1 cellular context compared by ENCODE assay signal in genomic region chr1:1374861-1375662, GRCh38.
TF ChIP-seq lines count a peak whose summit lies in the region.

TSS of gene AURKAIP1 (minus strand) at chr1:1375207. CDS start at chr1:1374756, 451 bp downstream.

TF ChIP-seq in GM12878, 131 proteins besides CTCF, POLR2A, EP300 and RAD21 (continued from another document and continues in another):
- TF ChIP-seq RBBP5 (conservative IDR thresholded peaks at IDR 0.05) = peak; percentile 90; the same call in 1 of the 2 replicates
- no peak for TF ChIP-seq CEBPZ (IDR thresholded peaks at IDR 0.05; ENCODE audit: low read depth, low read length)
- peak; percentile 67 to 80; a peak in 2 of 4 replicates for TF ChIP-seq BHLHE40 (IDR thresholded peaks at IDR 0.05; ENCODE audit: borderline replicate concordance in 1 of 2, low read depth in 2 of 2, low read length in 1 of 2)
- TF ChIP-seq, protein P1, sequence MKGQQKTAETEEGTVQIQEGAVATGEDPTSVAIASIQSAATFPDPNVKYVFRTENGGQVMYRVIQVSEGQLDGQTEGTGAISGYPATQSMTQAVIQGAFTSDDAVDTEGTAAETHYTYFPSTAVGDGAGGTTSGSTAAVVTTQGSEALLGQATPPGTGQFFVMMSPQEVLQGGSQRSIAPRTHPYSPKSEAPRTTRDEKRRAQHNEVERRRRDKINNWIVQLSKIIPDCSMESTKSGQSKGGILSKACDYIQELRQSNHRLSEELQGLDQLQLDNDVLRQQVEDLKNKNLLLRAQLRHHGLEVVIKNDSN (IDR thresholded peaks at IDR 0.05; ENCODE audit: borderline replicate concordance, extremely low read length, insufficient read depth, low read depth, low read length) = peak; percentile 17
- no peak for TF ChIP-seq NR2C2 (IDR thresholded peaks at IDR 0.05; ENCODE audit: borderline replicate concordance, control insufficient read depth, insufficient read length, low read depth)
- TF ChIP-seq PKNOX1 (IDR thresholded peaks at IDR 0.05) = peak; percentile 73
- TF ChIP-seq MEF2B (IDR thresholded peaks at IDR 0.05; ENCODE audit: partially characterized antibody, poor library complexity, severe bottlenecking) = peak; percentile 47
- TF ChIP-seq MLLT1 (IDR thresholded peaks at IDR 0.05) = no peak
- TF ChIP-seq, protein P2, sequence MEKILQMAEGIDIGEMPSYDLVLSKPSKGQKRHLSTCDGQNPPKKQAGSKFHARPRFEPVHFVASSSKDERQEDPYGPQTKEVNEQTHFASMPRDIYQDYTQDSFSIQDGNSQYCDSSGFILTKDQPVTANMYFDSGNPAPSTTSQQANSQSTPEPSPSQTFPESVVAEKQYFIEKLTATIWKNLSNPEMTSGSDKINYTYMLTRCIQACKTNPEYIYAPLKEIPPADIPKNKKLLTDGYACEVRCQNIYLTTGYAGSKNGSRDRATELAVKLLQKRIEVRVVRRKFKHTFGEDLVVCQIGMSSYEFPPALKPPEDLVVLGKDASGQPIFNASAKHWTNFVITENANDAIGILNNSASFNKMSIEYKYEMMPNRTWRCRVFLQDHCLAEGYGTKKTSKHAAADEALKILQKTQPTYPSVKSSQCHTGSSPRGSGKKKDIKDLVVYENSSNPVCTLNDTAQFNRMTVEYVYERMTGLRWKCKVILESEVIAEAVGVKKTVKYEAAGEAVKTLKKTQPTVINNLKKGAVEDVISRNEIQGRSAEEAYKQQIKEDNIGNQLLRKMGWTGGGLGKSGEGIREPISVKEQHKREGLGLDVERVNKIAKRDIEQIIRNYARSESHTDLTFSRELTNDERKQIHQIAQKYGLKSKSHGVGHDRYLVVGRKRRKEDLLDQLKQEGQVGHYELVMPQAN (conservative IDR thresholded peaks at IDR 0.05) = peak; percentile 74
- no peak for TF ChIP-seq ZNF622 (IDR thresholded peaks at IDR 0.05)
- peak; percentile 88 for TF ChIP-seq SP1 (IDR thresholded peaks at IDR 0.05; ENCODE audit: low read depth, low read length)
- TF ChIP-seq FOXM1 (IDR thresholded peaks at IDR 0.05; ENCODE audit: low read depth, low read length) = no peak
- TF ChIP-seq TAF1 (IDR thresholded peaks at IDR 0.05; ENCODE audit: borderline replicate concordance, low read depth, low read length) = peak; percentile 72
- TF ChIP-seq, protein P3, sequence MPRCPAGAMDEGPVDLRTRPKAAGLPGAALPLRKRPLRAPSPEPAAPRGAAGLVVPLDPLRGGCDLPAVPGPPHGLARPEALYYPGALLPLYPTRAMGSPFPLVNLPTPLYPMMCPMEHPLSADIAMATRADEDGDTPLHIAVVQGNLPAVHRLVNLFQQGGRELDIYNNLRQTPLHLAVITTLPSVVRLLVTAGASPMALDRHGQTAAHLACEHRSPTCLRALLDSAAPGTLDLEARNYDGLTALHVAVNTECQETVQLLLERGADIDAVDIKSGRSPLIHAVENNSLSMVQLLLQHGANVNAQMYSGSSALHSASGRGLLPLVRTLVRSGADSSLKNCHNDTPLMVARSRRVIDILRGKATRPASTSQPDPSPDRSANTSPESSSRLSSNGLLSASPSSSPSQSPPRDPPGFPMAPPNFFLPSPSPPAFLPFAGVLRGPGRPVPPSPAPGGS (IDR thresholded peaks at IDR 0.05; ENCODE audit: borderline replicate concordance, insufficient read depth, low read depth, low read length, poor library complexity, severe bottlenecking) = no peak
- peak; percentile 65; the same call in 1 of the 2 replicates for TF ChIP-seq IRF3 (IDR thresholded peaks at IDR 0.05)
- TF ChIP-seq LARP7 (IDR thresholded peaks at IDR 0.05) = peak; percentile 100
- no peak for TF ChIP-seq PBX3 (IDR thresholded peaks at IDR 0.05; ENCODE audit: insufficient replicate concordance, low read depth, low read length)
- TF ChIP-seq, protein P4, sequence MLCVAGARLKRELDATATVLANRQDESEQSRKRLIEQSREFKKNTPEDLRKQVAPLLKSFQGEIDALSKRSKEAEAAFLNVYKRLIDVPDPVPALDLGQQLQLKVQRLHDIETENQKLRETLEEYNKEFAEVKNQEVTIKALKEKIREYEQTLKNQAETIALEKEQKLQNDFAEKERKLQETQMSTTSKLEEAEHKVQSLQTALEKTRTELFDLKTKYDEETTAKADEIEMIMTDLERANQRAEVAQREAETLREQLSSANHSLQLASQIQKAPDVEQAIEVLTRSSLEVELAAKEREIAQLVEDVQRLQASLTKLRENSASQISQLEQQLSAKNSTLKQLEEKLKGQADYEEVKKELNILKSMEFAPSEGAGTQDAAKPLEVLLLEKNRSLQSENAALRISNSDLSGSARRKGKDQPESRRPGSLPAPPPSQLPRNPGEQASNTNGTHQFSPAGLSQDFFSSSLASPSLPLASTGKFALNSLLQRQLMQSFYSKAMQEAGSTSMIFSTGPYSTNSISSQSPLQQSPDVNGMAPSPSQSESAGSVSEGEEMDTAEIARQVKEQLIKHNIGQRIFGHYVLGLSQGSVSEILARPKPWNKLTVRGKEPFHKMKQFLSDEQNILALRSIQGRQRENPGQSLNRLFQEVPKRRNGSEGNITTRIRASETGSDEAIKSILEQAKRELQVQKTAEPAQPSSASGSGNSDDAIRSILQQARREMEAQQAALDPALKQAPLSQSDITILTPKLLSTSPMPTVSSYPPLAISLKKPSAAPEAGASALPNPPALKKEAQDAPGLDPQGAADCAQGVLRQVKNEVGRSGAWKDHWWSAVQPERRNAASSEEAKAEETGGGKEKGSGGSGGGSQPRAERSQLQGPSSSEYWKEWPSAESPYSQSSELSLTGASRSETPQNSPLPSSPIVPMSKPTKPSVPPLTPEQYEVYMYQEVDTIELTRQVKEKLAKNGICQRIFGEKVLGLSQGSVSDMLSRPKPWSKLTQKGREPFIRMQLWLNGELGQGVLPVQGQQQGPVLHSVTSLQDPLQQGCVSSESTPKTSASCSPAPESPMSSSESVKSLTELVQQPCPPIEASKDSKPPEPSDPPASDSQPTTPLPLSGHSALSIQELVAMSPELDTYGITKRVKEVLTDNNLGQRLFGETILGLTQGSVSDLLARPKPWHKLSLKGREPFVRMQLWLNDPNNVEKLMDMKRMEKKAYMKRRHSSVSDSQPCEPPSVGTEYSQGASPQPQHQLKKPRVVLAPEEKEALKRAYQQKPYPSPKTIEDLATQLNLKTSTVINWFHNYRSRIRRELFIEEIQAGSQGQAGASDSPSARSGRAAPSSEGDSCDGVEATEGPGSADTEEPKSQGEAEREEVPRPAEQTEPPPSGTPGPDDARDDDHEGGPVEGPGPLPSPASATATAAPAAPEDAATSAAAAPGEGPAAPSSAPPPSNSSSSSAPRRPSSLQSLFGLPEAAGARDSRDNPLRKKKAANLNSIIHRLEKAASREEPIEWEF (IDR thresholded peaks at IDR 0.05; ENCODE audit: insufficient replicate concordance, low read depth, low read length) = no peak
- no peak for TF ChIP-seq NRF1 (conservative IDR thresholded peaks at IDR 0.05; ENCODE audit: low read depth, low read length)
- TF ChIP-seq SREBF1 (IDR thresholded peaks at IDR 0.05; ENCODE audit: low read length) = peak; percentile 86
- TF ChIP-seq SPI1 (IDR thresholded peaks at IDR 0.05; ENCODE audit: borderline replicate concordance, insufficient read depth, low read depth, low read length) = peak; percentile 71
- TF ChIP-seq IKZF1 (conservative IDR thresholded peaks at IDR 0.05) = peak; percentile 100
- TF ChIP-seq, protein P5, sequence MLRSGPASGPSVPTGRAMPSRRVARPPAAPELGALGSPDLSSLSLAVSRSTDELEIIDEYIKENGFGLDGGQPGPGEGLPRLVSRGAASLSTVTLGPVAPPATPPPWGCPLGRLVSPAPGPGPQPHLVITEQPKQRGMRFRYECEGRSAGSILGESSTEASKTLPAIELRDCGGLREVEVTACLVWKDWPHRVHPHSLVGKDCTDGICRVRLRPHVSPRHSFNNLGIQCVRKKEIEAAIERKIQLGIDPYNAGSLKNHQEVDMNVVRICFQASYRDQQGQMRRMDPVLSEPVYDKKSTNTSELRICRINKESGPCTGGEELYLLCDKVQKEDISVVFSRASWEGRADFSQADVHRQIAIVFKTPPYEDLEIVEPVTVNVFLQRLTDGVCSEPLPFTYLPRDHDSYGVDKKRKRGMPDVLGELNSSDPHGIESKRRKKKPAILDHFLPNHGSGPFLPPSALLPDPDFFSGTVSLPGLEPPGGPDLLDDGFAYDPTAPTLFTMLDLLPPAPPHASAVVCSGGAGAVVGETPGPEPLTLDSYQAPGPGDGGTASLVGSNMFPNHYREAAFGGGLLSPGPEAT (IDR thresholded peaks at IDR 0.05; ENCODE audit: low read depth) = peak; percentile 98
- TF ChIP-seq GABPA (IDR thresholded peaks at IDR 0.05; ENCODE audit: low read depth) = peak; percentile 97
- peak; percentile 91 for TF ChIP-seq ATF7 (IDR thresholded peaks at IDR 0.05; ENCODE audit: low read depth)
- no peak for TF ChIP-seq ZNF274 (IDR thresholded peaks at IDR 0.05; ENCODE audit: insufficient read depth, insufficient read length)
- 0 out of 2 replicates have a peak, but pooled peaks have one; percentile 80 for TF ChIP-seq CHD1 (IDR thresholded peaks at IDR 0.05; ENCODE audit: low read depth, low read length)
- no peak for TF ChIP-seq REST (IDR thresholded peaks at IDR 0.05; ENCODE audit: low read depth, low read length)
